ENCODE assay signal across 25 cellular contexts in genomic region chr13:46546084-46546786, GRCh38.
"Had no signal": no experiment of that assay in that cellular context is flagged by ENCODE, and none has a peak within 500 bp of the region (broad histone marks: within the 10 kb centered on the region; RNA-seq: fewer than 3 reads in every experiment).

No MANE protein-coding gene starts in this region.

- H3K4me3 ChIP-seq: breast epithelium, MG63 had no signal

- ATAC-seq: activated CD8-positive, alpha-beta T cell treated with anti-CD3 and anti-CD28 coated beads for 36 hours; T-cell had no signal

- H3K27me3 ChIP-seq: breast epithelium, MG63 had no signal

- H3K27ac Mint-ChIP-seq: activated CD8-positive, alpha-beta T cell treated with anti-CD3 and anti-CD28 coated beads for 36 hours; activated naive CD4-positive, alpha-beta T cell treated with anti-CD3 and anti-CD28 coated beads, Interleukin-2, amount 50 U/mL, for 24 hours; activated T-cell treated with anti-CD3 and anti-CD28 coated beads, Interleukin-2, amount 50 U/mL, for 24 hours; activated T-helper 1 cell treated with anti-CD3 and anti-CD28 coated beads, Interleukin-12 subunit alpha, Interleukin-12 subunit beta, Interleukin-2, Interleukin-4 antibody, amounts not matched to agents 30 ng/mL and 10 ng/mL and 1 ng/mL, durations not matched to agents 14 hours and 24 hours and 36 hours; IgD-negative memory B cell; T-cell had no signal

- DNase-seq: activated CD4-positive, alpha-beta T cell treated with anti-CD3 and anti-CD28 coated beads for 4 hours; activated CD4-positive, CD25-positive, alpha-beta regulatory T cell; activated CD8-positive, alpha-beta memory T cell treated with anti-CD3 and anti-CD28 coated beads, Interleukin-2, amount 50 U/mL, for 48 hours; activated CD8-positive, alpha-beta T cell treated with anti-CD3 and anti-CD28 coated beads for 36 hours; activated effector memory CD4-positive, alpha-beta T cell treated with Interleukin-2 at 50 U/mL for 16 hours; activated naive CD4-positive, alpha-beta T cell; activated T-cell treated with anti-CD3 and anti-CD28 coated beads, Interleukin-2, amount 50 U/mL, for 24 hours; aorta; caudate nucleus; KG1; MG63; MV-4-11; NCI-H1092 treated with DMSO at 0.1 percent for 48 hours; NCI-H1417 treated with DMSO at 0.1 percent for 48 hours; NCI-H187 treated with DMSO at 0.1 percent for 48 hours; NCI-H2081 treated with DMSO at 0.1 percent for 48 hours; NCI-H2171 treated with DMSO at 0.1 percent for 48 hours; NCI-H226; SHP77 treated with DMSO at 0.1 percent for 48 hours; T-cell; T-helper 2 cell had no signal

- H3K36me3 Mint-ChIP-seq: activated naive CD4-positive, alpha-beta T cell treated with anti-CD3 and anti-CD28 coated beads, Interleukin-2, amount 50 U/mL, for 24 hours; IgD-negative memory B cell; T-cell had no signal

- H3K4me3 Mint-ChIP-seq: activated CD8-positive, alpha-beta T cell treated with anti-CD3 and anti-CD28 coated beads for 36 hours; activated naive CD4-positive, alpha-beta T cell treated with anti-CD3 and anti-CD28 coated beads, Interleukin-2, amount 50 U/mL, for 24 hours; activated T-cell treated with anti-CD3 and anti-CD28 coated beads, Interleukin-2, amount 50 U/mL, for 24 hours; activated T-helper 1 cell treated with anti-CD3 and anti-CD28 coated beads, Interleukin-12 subunit alpha, Interleukin-12 subunit beta, Interleukin-2, Interleukin-4 antibody, amounts not matched to agents 30 ng/mL and 10 ng/mL and 1 ng/mL, durations not matched to agents 14 hours and 24 hours and 36 hours; T-cell had no signal

- H3K27me3 Mint-ChIP-seq: activated naive CD4-positive, alpha-beta T cell treated with anti-CD3 and anti-CD28 coated beads, Interleukin-2, amount 50 U/mL, for 24 hours; activated T-cell treated with anti-CD3 and anti-CD28 coated beads, Interleukin-2, amount 50 U/mL, for 24 hours; IgD-negative memory B cell had no signal

- H3K4me1 ChIP-seq: breast epithelium had no signal

- H3K9me3 ChIP-seq: breast epithelium, MG63 had no signal

- H3K36me3 ChIP-seq: breast epithelium, MG63 had no signal

- H3K9me3 Mint-ChIP-seq: activated CD8-positive, alpha-beta T cell treated with anti-CD3 and anti-CD28 coated beads for 36 hours; activated naive CD4-positive, alpha-beta T cell treated with anti-CD3 and anti-CD28 coated beads, Interleukin-2, amount 50 U/mL, for 24 hours; activated T-cell treated with anti-CD3 and anti-CD28 coated beads, Interleukin-2, amount 50 U/mL, for 24 hours; activated T-helper 1 cell treated with anti-CD3 and anti-CD28 coated beads, Interleukin-12 subunit alpha, Interleukin-12 subunit beta, Interleukin-2, Interleukin-4 antibody, amounts not matched to agents 30 ng/mL and 10 ng/mL and 1 ng/mL, durations not matched to agents 14 hours and 24 hours and 36 hours; IgD-negative memory B cell; T-cell had no signal
